ENCODE assay signal across 24 cellular contexts in the genomic region with DNA sequence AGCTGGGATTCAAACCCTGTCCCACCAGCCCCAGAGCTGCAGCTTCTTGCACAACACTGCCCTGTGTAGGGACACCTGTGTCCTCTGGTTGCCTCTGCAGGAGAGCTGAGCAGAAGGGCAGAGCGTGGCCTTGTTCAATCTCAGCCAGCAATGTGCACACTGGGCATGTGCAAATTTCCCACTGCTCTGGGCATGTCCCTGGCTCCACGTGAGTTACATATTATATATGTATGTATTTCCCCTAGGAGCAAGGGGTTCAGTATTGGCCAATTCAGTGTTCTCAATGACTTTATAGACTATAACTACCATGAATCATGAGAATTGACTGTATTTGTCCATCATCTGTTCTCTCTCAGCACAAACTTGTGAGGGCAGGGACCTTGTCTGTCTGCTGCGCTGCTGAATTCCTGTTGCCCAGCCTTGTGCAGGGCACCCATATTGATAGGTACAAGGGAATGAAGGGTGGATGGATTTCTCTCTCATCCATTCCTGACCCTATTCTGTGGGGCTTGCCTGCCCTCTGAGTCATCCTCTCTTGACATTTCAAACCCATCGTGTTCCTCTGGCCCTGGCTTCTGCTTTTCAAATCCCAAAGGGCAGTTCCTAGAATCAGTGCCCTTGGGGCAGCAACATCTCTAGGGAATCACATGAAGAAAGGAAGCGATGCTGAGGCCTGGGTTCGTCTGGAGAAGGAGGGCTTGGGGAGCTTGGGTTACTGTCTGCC.
"Had no signal": no experiment of that assay in that cellular context is flagged by ENCODE, and none has a peak within 500 bp of the region (broad histone marks: within the 10 kb centered on the region; RNA-seq: fewer than 3 reads in every experiment).

No MANE protein-coding gene starts in this region.

- H3K36me3 ChIP-seq: ascending aorta, colonic mucosa, gastroesophageal sphincter, heart left ventricle, ovary, suprapubic skin, upper lobe of left lung had no signal

- H3K4me1 Mint-ChIP-seq: activated CD4-positive, alpha-beta T cell treated with anti-CD3 and anti-CD28 coated beads, Interleukin-2, amount 10 ng/mL, durations not matched to agents 7 days and 5 days; activated naive CD4-positive, alpha-beta T cell treated with anti-CD3 and anti-CD28 coated beads, Interleukin-2, amount 10 ng/mL, durations not matched to agents 7 days and 5 days; central memory CD8-positive, alpha-beta T cell; endodermal cell; naive B cell; stimulated activated naive CD8-positive, alpha-beta T cell treated with anti-CD3 and anti-CD28 coated beads, Interleukin-15, amount 100 ng/mL, for 72 hours had no signal

- DNase-seq: activated CD4-positive, alpha-beta T cell treated with anti-CD3 and anti-CD28 coated beads, Interleukin-2, amount 10 ng/mL, durations not matched to agents 7 days and 5 days; activated CD8-positive, alpha-beta memory T cell treated with anti-CD3 and anti-CD28 coated beads, Interleukin-2, amount 50 U/mL, for 4 hours; activated naive CD4-positive, alpha-beta T cell treated with anti-CD3 and anti-CD28 coated beads, Interleukin-2, amount 10 ng/mL, durations not matched to agents 7 days and 5 days; activated T-cell treated with anti-CD3 and anti-CD28 coated beads, Interleukin-2, amount 50 U/mL, for 4 hours; colonic mucosa; endodermal cell; heart left ventricle; kidney; mucosa of descending colon; naive B cell; ovary; psoas muscle; right cardiac atrium; stimulated activated naive CD8-positive, alpha-beta T cell treated with anti-CD3 and anti-CD28 coated beads, Interleukin-15, amount 100 ng/mL, for 72 hours; T1000; upper lobe of left lung had no signal

- H3K27ac ChIP-seq: ascending aorta, colonic mucosa, gastroesophageal sphincter, heart left ventricle, ovary, psoas muscle, skin epidermis, suprapubic skin, upper lobe of left lung had no signal

- H3K27me3 ChIP-seq: ascending aorta, colonic mucosa, ovary, upper lobe of left lung had no signal

- H3K4me3 Mint-ChIP-seq: activated CD4-positive, alpha-beta T cell treated with anti-CD3 and anti-CD28 coated beads, Interleukin-2, amount 10 ng/mL, durations not matched to agents 7 days and 5 days; activated naive CD4-positive, alpha-beta T cell treated with anti-CD3 and anti-CD28 coated beads, Interleukin-2, amount 10 ng/mL, durations not matched to agents 7 days and 5 days; activated T-cell treated with anti-CD3 and anti-CD28 coated beads, Interleukin-2, amount 50 U/mL, for 4 hours; central memory CD8-positive, alpha-beta T cell; endodermal cell; memory B cell; naive B cell; neural crest cell; stimulated activated naive CD8-positive, alpha-beta T cell treated with anti-CD3 and anti-CD28 coated beads, Interleukin-15, amount 100 ng/mL, for 72 hours had no signal

- ATAC-seq: activated CD4-positive, CD25-positive, alpha-beta regulatory T cell treated with anti-CD3 and anti-CD28 coated beads, Interleukin-2, amount 50 U/mL, for 24 hours; activated T-cell treated with anti-CD3 and anti-CD28 coated beads, Interleukin-2, amount 50 U/mL, for 4 hours; gastroesophageal sphincter; heart left ventricle; mucosa of descending colon; psoas muscle; right cardiac atrium; stimulated activated naive CD8-positive, alpha-beta T cell treated with anti-CD3 and anti-CD28 coated beads, Interleukin-15, amount 100 ng/mL, for 72 hours had no signal

- H3K27ac Mint-ChIP-seq: activated CD4-positive, alpha-beta T cell treated with anti-CD3 and anti-CD28 coated beads, Interleukin-2, amount 10 ng/mL, durations not matched to agents 7 days and 5 days; endodermal cell; memory B cell; stimulated activated naive CD8-positive, alpha-beta T cell treated with anti-CD3 and anti-CD28 coated beads, Interleukin-15, amount 100 ng/mL, for 72 hours had no signal

- H3K4me1 ChIP-seq: ascending aorta, colonic mucosa, gastroesophageal sphincter, heart left ventricle, psoas muscle, suprapubic skin, upper lobe of left lung had no signal

- H3K9me3 ChIP-seq: ascending aorta, colonic mucosa, gastroesophageal sphincter, heart left ventricle, mucosa of descending colon, ovary, psoas muscle, suprapubic skin, upper lobe of left lung had no signal

- H3K4me3 ChIP-seq: ascending aorta, colonic mucosa, gastroesophageal sphincter, heart left ventricle, mucosa of descending colon, ovary, psoas muscle, skin epidermis, suprapubic skin, upper lobe of left lung had no signal

- H3K9me3 Mint-ChIP-seq: activated CD4-positive, alpha-beta T cell treated with anti-CD3 and anti-CD28 coated beads, Interleukin-2, amount 10 ng/mL, durations not matched to agents 7 days and 5 days; activated naive CD4-positive, alpha-beta T cell treated with anti-CD3 and anti-CD28 coated beads, Interleukin-2, amount 10 ng/mL, durations not matched to agents 7 days and 5 days; activated T-cell treated with anti-CD3 and anti-CD28 coated beads, Interleukin-2, amount 50 U/mL, for 4 hours; central memory CD8-positive, alpha-beta T cell; endodermal cell; memory B cell; naive B cell; neural crest cell; stimulated activated naive CD8-positive, alpha-beta T cell treated with anti-CD3 and anti-CD28 coated beads, Interleukin-15, amount 100 ng/mL, for 72 hours had no signal
